In genomic region chr20:62663484-62664315, GRCh38 we compare ENCODE assay signal across 26 cellular contexts. TPM values are rescaled to one million over a fixed set of nuclear protein-coding genes. Genes with fewer than 3 reads are reported as not detected.
"Had no signal": no experiment of that assay in that cellular context is flagged by ENCODE, and none has a peak within 500 bp of the region (broad histone marks: within the 10 kb centered on the region; RNA-seq: fewer than 3 reads in every experiment).

No MANE protein-coding gene starts in this region.

- ATAC-seq: activated T-cell treated with anti-CD3 and anti-CD28 coated beads, Interleukin-2, amount 50 U/mL, for 4 hours; gastroesophageal sphincter; left ventricle myocardium superior; natural killer cell treated with Interleukin-12 subunit alpha and Interleukin-12 subunit beta and Interleukin-15 and Interleukin-18, amount 100 ng/mL, for 72 hours; sciatic nerve; stimulated activated memory B cell treated with anti-CD40 and anti-IgM and Interleukin-4, amounts not matched to agents 10 μg/mL and 1 μg/mL and 100 μg/mL, for 72 hours had no signal

- DNase-seq: activated CD4-positive, alpha-beta T cell treated with anti-CD3 and anti-CD28 coated beads, Interleukin-2, amount 50 U/mL, for 1 hour; activated CD4-positive, CD25-positive, alpha-beta regulatory T cell treated with anti-CD3 and anti-CD28 coated beads, Interleukin-2, amount 50 U/mL, for 72 hours; activated CD8-positive, alpha-beta memory T cell treated with anti-CD3 and anti-CD28 coated beads, Interleukin-2, amount 50 U/mL, for 48 hours; activated naive CD4-positive, alpha-beta T cell treated with Interleukin-2 at 50 U/mL for 16 hours; activated T-cell treated with anti-CD3 and anti-CD28 coated beads, Interleukin-2, amount 50 U/mL, for 4 hours; amygdala; cerebellar nuclear complex; endodermal cell; head of caudate nucleus; left ventricle myocardium superior; mammary epithelial cell; nucleus accumbens; small intestine; stimulated activated CD4-positive, alpha-beta T cell treated with anti-CD3 and anti-CD28 coated beads, Interleukin-2, amount 100 ng/mL, for 24 hours; stomach; transverse colon had no signal

- H3K36me3 Mint-ChIP-seq: natural killer cell treated with Interleukin-12 subunit alpha and Interleukin-12 subunit beta and Interleukin-15 and Interleukin-18, amount 100 ng/mL, for 72 hours had no signal

- H3K9me3 Mint-ChIP-seq: activated T-cell treated with anti-CD3 and anti-CD28 coated beads, Interleukin-2, amount 50 U/mL, for 4 hours; endodermal cell; natural killer cell treated with Interleukin-12 subunit alpha and Interleukin-12 subunit beta and Interleukin-15 and Interleukin-18, amount 100 ng/mL, for 72 hours; stimulated activated memory B cell treated with anti-CD40 and anti-IgM and Interleukin-4, amounts not matched to agents 10 μg/mL and 1 μg/mL and 100 μg/mL, for 72 hours had no signal

- FAIRE-seq: islet of Langerhans, small intestine, urothelium cell line had no signal

- H3K9me3 ChIP-seq: gastroesophageal sphincter, stomach, transverse colon had no signal

- H3K27ac ChIP-seq: coronary artery, epithelial cell of prostate, gastroesophageal sphincter, transverse colon, VCaP had no signal

- H3K27ac Mint-ChIP-seq: endodermal cell; natural killer cell treated with Interleukin-12 subunit alpha and Interleukin-12 subunit beta and Interleukin-15 and Interleukin-18, amount 100 ng/mL, for 72 hours had no signal

- H3K4me3 Mint-ChIP-seq: activated T-cell treated with anti-CD3 and anti-CD28 coated beads, Interleukin-2, amount 50 U/mL, for 4 hours; endodermal cell; natural killer cell treated with Interleukin-12 subunit alpha and Interleukin-12 subunit beta and Interleukin-15 and Interleukin-18, amount 100 ng/mL, for 72 hours; stimulated activated memory B cell treated with anti-CD40 and anti-IgM and Interleukin-4, amounts not matched to agents 10 μg/mL and 1 μg/mL and 100 μg/mL, for 72 hours had no signal

- H3K4me1 Mint-ChIP-seq: endodermal cell had no signal

- H3K4me3 ChIP-seq: coronary artery, gastroesophageal sphincter, stomach, transverse colon had no signal

- H3K36me3 ChIP-seq: transverse colon had no signal

- H3K27me3 ChIP-seq: transverse colon had no signal

- H3K27me3 Mint-ChIP-seq: natural killer cell treated with Interleukin-12 subunit alpha and Interleukin-12 subunit beta and Interleukin-15 and Interleukin-18, amount 100 ng/mL, for 72 hours; stimulated activated memory B cell treated with anti-CD40 and anti-IgM and Interleukin-4, amounts not matched to agents 10 μg/mL and 1 μg/mL and 100 μg/mL, for 72 hours had no signal

RNA-seq across cellular contexts. Expression of gene NTSR1, which starts 44.9 kb away (rescaled TPM):
- total RNA-seq: activated CD8-positive, alpha-beta memory T cell treated with anti-CD3 and anti-CD28 coated beads for 36 hours; left ventricle myocardium superior; natural killer cell treated with Interleukin-12 subunit alpha and Interleukin-12 subunit beta and Interleukin-15 and Interleukin-18, amount 100 ng/mL, for 72 hours had no signal
